In the genomic region with DNA sequence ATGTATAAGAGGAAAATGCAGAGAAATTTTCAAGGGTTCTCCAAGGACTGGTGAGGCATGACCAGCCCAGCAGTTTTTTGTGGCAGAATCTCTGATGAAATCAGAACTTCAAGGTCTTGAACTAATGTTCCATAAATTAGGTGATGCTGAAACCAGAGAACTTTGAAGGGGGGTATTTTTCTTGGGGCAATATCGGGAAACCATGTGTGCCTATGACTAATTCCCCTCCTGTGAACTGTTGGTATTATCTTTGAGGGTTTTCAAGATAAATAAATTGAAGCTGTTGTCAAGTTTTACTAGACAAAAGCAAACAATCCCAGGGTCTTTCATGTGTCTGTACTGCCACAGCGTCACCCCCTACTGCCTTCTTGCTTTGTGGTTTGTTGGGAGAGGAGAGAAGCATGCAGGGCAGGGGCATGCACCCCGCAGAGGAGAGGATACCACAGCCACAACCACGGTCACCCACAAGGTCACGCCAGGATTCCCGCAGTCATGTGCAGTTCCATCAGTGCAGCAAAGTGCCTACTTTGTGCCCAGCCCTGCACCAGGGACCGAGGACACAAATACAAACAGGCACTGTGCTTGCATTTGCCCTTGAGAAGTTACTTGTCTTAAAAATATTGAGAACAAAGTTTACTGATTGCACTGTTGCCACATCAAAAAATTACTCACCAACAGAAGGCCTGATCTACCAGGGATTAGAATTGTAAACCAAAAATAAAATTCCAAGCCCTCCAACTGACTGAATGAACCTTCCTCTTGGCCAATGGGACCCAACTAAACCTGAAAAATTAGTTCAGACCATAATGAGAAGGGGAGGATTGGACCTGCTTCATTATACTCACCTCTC, we compare ENCODE assay signal across 9 cellular contexts.
DNase-seq lines count a peak whose midpoint lies in the region; ATAC-seq, FAIRE-seq and TF ChIP-seq lines count a peak whose summit lies in the region.
"Had no signal": no experiment of that assay in that cellular context is flagged by ENCODE, and none has a peak within 500 bp of the region (broad histone marks: within the 10 kb centered on the region; RNA-seq: fewer than 3 reads in every experiment).

No MANE protein-coding gene starts in this region.

- H2AFZ ChIP-seq in PC-3 (ENCODE audit: low read length) (no peak overlapping the region), HepG2 (ENCODE audit: low read length) (no peak overlapping the region)

- in situ Hi-C loops in HepG2 (cut with HindIII; ENCODE audit: extremely low pct_ligation_motif_present, low pct_unique_long_range_greater_than_20kb) = no loop called here

- CTCF ChIA-PET in activated CD4-positive, alpha-beta T cell treated with anti-CD3 and anti-CD28 coated beads for 36 hours (lab: Charles Lee) = interaction anchor here (1.1 kb wide), 1 partner anchor 20 kb away, joined by 3 read pairs; no protein-coding TSS in a partner anchor
- CTCF ChIA-PET in PC-3 (lab: Charles Lee) = no interaction called here
- CTCF ChIA-PET in HepG2 (lab: Yijun Ruan, JAX; ENCODE audit: low intra/inter-chr PET ratio, low total read pairs) = no interaction called here

- TF ChIP-seq POLR2A in HepG2 (IDR thresholded peaks at IDR 0.05; ENCODE audit: insufficient read depth in 1 of 2, low read depth in 2 of 2, low read length in 2 of 2) = no peak

- H3K27ac ChIP-seq in PC-3 (ENCODE audit: low read length) (peak overlapping the region; percentile 78), HepG2 (ENCODE audit: extremely low read length, insufficient read depth, low read length) (no peak overlapping the region)

- no peaks in the 10 kb centered on the region for H3K9me3 Mint-ChIP-seq in activated CD4-positive, alpha-beta T cell treated with anti-CD3 and anti-CD28 coated beads for 36 hours (ENCODE audit: low read depth)
- H3K9me3 Mint-ChIP-seq in chondrocyte (ENCODE audit: low read depth) = peaks cover 7% of the 10 kb centered on the region

- no peaks in the 10 kb centered on the region for H3K9me2 ChIP-seq in PC-3 (replicated peaks; ENCODE audit: low read length)

- peaks cover 2% of the 10 kb centered on the region for H3K27me3 Mint-ChIP-seq in activated CD4-positive, alpha-beta T cell treated with anti-CD3 and anti-CD28 coated beads for 36 hours
- H3K27me3 Mint-ChIP-seq in chondrocyte (ENCODE audit: low read depth) = no peaks in the 10 kb centered on the region

- intact Hi-C loops in activated CD4-positive, alpha-beta T cell treated with anti-CD3 and anti-CD28 coated beads for 36 hours (cut with DNase I, micrococcal nuclease) = no loop called here
- intact Hi-C loops in PC-3 (cut with micrococcal nuclease) = loop anchor here (1.0 to 5.0 kb wide), 3 partner anchors 17 to 471 kb away; no protein-coding TSS in a partner anchor
- intact Hi-C loops in HepG2 (cut with micrococcal nuclease; ENCODE audit: unreplicated experiment) = no loop called here

- H3K4me1 ChIP-seq in PC-3 (ENCODE audit: insufficient read depth, low read length) (peaks cover 41% of the 10 kb centered on the region), HepG2 (ENCODE audit: insufficient read depth, low read length) (no peaks in the 10 kb centered on the region)

- H3K4me1 Mint-ChIP-seq in activated CD4-positive, alpha-beta T cell treated with anti-CD3 and anti-CD28 coated beads for 36 hours = peaks cover 34% of the 10 kb centered on the region
- peaks cover 38% of the 10 kb centered on the region for H3K4me1 Mint-ChIP-seq in chondrocyte (ENCODE audit: low read depth)

- H3K4me2 ChIP-seq in PC-3 (ENCODE audit: low read length) = peak overlapping the region; percentile 51
- no peak overlapping the region for H3K4me2 ChIP-seq in HepG2 (ENCODE audit: low read depth, low read length)

- no peaks in the 10 kb centered on the region for H3F3A ChIP-seq in PC-3 (ENCODE audit: low read length, unreplicated experiment)

- no peak overlapping the region for H3K4me3 ChIP-seq in PC-3 (ENCODE audit: low read length)
- no peak overlapping the region for H3K4me3 ChIP-seq in HepG2 (replicated peaks in 1 of 3; ENCODE audit: insufficient read depth in 1 of 3, low read depth in 2 of 3, low read length in 3 of 3)

- H3K36me3 Mint-ChIP-seq in activated CD4-positive, alpha-beta T cell treated with anti-CD3 and anti-CD28 coated beads for 36 hours (ENCODE audit: low read depth) = no peaks in the 10 kb centered on the region
- H3K36me3 Mint-ChIP-seq in chondrocyte (ENCODE audit: low read depth) = peaks cover 3% of the 10 kb centered on the region

- TF ChIP-seq CTCF in PC-3 (conservative IDR thresholded peaks at IDR 0.05; ENCODE audit: low read depth, low read length) = no peak
- TF ChIP-seq CTCF in chondrocyte (IDR thresholded peaks at IDR 0.05) = peak; percentile 32
- no peak for TF ChIP-seq CTCF in HepG2 (CRISPR knock-in tag; IDR thresholded peaks at IDR 0.05)

- no peaks in the 10 kb centered on the region for H4K20me1 ChIP-seq in PC-3 (ENCODE audit: low read length)
- H4K20me1 ChIP-seq in HepG2 (ENCODE audit: insufficient read depth, low read length) = no peaks in the 10 kb centered on the region

- BruUV-seq in PC-3 (replicated peaks; lab: Mats Ljungman, UMichigan) (no TSS peak), HepG2 (replicated peaks; lab: Mats Ljungman, UMichigan) (no TSS peak)

- DNase-seq in activated CD4-positive, alpha-beta T cell treated with anti-CD3 and anti-CD28 coated beads for 36 hours = peak; percentile 19
- no peak for DNase-seq in activated CD4-positive, alpha-beta T cell treated with anti-CD3 and anti-CD28 coated beads for 1 hour
- DNase-seq in PC-3 (peak; percentile 87), chondrocyte (ENCODE audit: low spot score) (no peak), HepG2 (ENCODE audit: low spot score) (no peak), NCI-H1092 (lab: John Stamatoyannopoulos, UW) (no peak)
- DNase-seq in stimulated activated CD8-positive, alpha-beta memory T cell treated with anti-CD3 and anti-CD28 coated beads, Interleukin-12 subunit alpha, Interleukin-12 subunit beta, amount 100 ng/mL, for 24 hours (ENCODE audit: extremely low read depth) = peak; percentile 1
- DNase-seq: NCI-H1930 had no signal

- no peak overlapping the region for H3K27ac Mint-ChIP-seq in activated CD4-positive, alpha-beta T cell treated with anti-CD3 and anti-CD28 coated beads for 36 hours
- peak overlapping the region; percentile 78 for H3K27ac Mint-ChIP-seq in chondrocyte (ENCODE audit: unreplicated experiment)

- TF ChIP-seq EP300 in HepG2 (IDR thresholded peaks at IDR 0.05; ENCODE audit: low read depth in 2 of 2, low read length in 2 of 2) (no peak), HepG2 (CRISPR knock-in tag; IDR thresholded peaks at IDR 0.05; ENCODE audit: borderline replicate concordance) (no peak)

- ATAC-seq in activated CD4-positive, alpha-beta T cell treated with anti-CD3 and anti-CD28 coated beads for 36 hours = peak; percentile 55
- ATAC-seq in PC-3 (peak; percentile 80), GM19452 (IDR thresholded peaks at IDR 0.05; ENCODE audit: unreplicated experiment) (no peak), HepG2 (no peak)

- H3K36me3 ChIP-seq in PC-3 (ENCODE audit: low read depth, low read length) (no peaks in the 10 kb centered on the region), HepG2 (replicated peaks in 1 of 2; ENCODE audit: control insufficient read depth in 1 of 2, insufficient read depth in 2 of 2, low read length in 2 of 2) (no peaks in the 10 kb centered on the region)

- H3K4me3 Mint-ChIP-seq in activated CD4-positive, alpha-beta T cell treated with anti-CD3 and anti-CD28 coated beads for 36 hours = peak overlapping the region; percentile 11
- no peak overlapping the region for H3K4me3 Mint-ChIP-seq in chondrocyte (ENCODE audit: unreplicated experiment)

- H3K9me3 ChIP-seq in PC-3 (ENCODE audit: low read length) (no peaks in the 10 kb centered on the region), HepG2 (ENCODE audit: low read length) (no peaks in the 10 kb centered on the region)

- H3K27me3 ChIP-seq in PC-3 (ENCODE audit: low read length) (no peaks in the 10 kb centered on the region), HepG2 (ENCODE audit: control insufficient read depth in 1 of 2, insufficient read depth in 2 of 2, low read length in 2 of 2) (no peaks in the 10 kb centered on the region)

- FAIRE-seq in HepG2 (lab: Jason Lieb, UNC) = no peak

- H3K79me2 ChIP-seq in PC-3 (ENCODE audit: low read length) = no peaks in the 10 kb centered on the region
- no peaks in the 10 kb centered on the region for H3K79me2 ChIP-seq in HepG2 (ENCODE audit: insufficient read depth, low read length)

- 7% methylated on average over 7 of the region's 7 CpGs for WGBS in HepG2 (ENCODE audit: low lambda C conversion rate)

- POLR2A ChIA-PET in activated CD4-positive, alpha-beta T cell treated with anti-CD3 and anti-CD28 coated beads for 36 hours (lab: Charles Lee) = no interaction called here
- POLR2A ChIA-PET in PC-3 (lab: Charles Lee; ENCODE audit: unreplicated experiment) (no interaction called here), HepG2 (lab: Yijun Ruan, JAX) (no interaction called here)

- no peak for TF ChIP-seq RAD21 in HepG2 (CRISPR knock-in tag; IDR thresholded peaks at IDR 0.05)

- peak overlapping the region; percentile 34 for H3K9ac ChIP-seq in PC-3 (ENCODE audit: low read length)
- H3K9ac ChIP-seq in HepG2 (ENCODE audit: insufficient read depth, low read depth, low read length) = no peak overlapping the region

TF ChIP-seq in HepG2, 621 proteins besides CTCF, POLR2A, EP300 and RAD21 (continues in another document):
- no peak for TF ChIP-seq FOSL1 (CRISPR knock-in tag; IDR thresholded peaks at IDR 0.05; ENCODE audit: borderline replicate concordance)
- no peak for TF ChIP-seq ZKSCAN8 (CRISPR knock-in tag; IDR thresholded peaks at IDR 0.05; ENCODE audit: borderline replicate concordance)
- TF ChIP-seq NR2F1 (CRISPR knock-in tag; IDR thresholded peaks at IDR 0.05) = no peak
- TF ChIP-seq ZNF451 (CRISPR knock-in tag; IDR thresholded peaks at IDR 0.05) = no peak

Comparison
In these comparisons a context has a peak if more than half of its experiments do, and no peak if none do; other contexts are left out.
1. DNase-seq: peak in activated CD4-positive, alpha-beta T cell treated with anti-CD3 and anti-CD28 coated beads for 36 hours (single experiment), PC-3 (single experiment) and stimulated activated CD8-positive, alpha-beta memory T cell treated with anti-CD3 and anti-CD28 coated beads, Interleukin-12 subunit alpha, Interleukin-12 subunit beta, amount 100 ng/mL, for 24 hours (single experiment); none in activated CD4-positive, alpha-beta T cell treated with anti-CD3 and anti-CD28 coated beads for 1 hour (single experiment), chondrocyte (single experiment), HepG2 (single experiment) and NCI-H1092 (single experiment).
2. ATAC-seq: peak in activated CD4-positive, alpha-beta T cell treated with anti-CD3 and anti-CD28 coated beads for 36 hours (single experiment) and PC-3 (single experiment); none in GM19452 (single experiment) and HepG2 (single experiment).